In the genomic region with DNA sequence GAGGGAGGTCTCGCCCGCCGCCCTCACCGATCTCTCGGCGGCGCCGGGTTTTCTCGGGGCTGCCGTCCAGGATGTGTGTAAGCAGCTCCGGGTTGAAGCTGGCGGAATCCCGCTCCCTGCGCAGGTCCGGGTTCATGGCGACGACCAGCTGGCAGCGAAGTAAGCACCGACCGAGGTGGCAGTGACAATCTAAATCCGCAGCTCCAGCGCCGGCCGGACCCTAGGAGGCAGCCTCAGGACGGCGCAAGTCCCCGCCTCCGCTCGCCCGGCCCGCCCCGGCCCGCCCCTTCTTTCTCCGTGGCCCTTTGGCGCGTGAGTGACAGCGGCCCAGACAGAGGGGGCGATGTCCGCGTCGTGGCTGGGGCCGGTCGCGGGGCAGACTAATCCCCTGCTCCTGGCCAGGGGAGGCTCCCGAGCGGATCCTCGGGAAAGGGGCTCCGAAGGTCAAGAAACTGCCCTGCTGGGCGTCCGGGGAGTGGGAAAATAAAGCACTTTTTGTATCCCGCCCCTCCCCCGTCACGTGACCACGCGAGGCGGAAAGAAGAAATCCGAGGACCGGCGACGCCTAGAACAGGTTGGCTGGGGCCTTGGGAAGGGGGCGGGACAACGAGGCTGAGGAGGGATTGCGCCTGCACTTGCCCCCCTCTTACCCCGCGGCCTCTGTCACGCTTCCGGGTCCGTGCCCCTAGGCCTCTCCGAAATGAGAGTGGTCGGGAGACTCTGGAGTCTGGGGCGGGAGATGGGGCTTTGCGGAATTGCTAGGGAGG, we compare ENCODE assay signal across 1 cellular context.
TF ChIP-seq lines count a peak whose summit lies in the region.

A gene (minus strand): TSS at position 229 of the 767 bp plus-strand sequence. CDS start 93 bp downstream, at position 136.
A gene with protein sequence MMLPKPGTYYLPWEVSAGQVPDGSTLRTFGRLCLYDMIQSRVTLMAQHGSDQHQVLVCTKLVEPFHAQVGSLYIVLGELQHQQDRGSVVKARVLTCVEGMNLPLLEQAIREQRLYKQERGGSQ (plus strand): TSS at position 303 of the 767 bp plus-strand sequence. CDS start 6,953 bp downstream, outside the sequence.

TF ChIP-seq in neural cell, 6 proteins besides CTCF, POLR2A, EP300 and RAD21:
- TF ChIP-seq MXI1 (conservative IDR thresholded peaks at IDR 0.05; ENCODE audit: poor library complexity, severe bottlenecking) = peak; percentile 60
- peak; percentile 96 for TF ChIP-seq POLR2AphosphoS5 (IDR thresholded peaks at IDR 0.05)
- no peak for TF ChIP-seq EZH2 (IDR thresholded peaks at IDR 0.05; ENCODE audit: borderline replicate concordance, insufficient read depth, low read length, poor library complexity, severe bottlenecking)
- TF ChIP-seq, protein P1, sequence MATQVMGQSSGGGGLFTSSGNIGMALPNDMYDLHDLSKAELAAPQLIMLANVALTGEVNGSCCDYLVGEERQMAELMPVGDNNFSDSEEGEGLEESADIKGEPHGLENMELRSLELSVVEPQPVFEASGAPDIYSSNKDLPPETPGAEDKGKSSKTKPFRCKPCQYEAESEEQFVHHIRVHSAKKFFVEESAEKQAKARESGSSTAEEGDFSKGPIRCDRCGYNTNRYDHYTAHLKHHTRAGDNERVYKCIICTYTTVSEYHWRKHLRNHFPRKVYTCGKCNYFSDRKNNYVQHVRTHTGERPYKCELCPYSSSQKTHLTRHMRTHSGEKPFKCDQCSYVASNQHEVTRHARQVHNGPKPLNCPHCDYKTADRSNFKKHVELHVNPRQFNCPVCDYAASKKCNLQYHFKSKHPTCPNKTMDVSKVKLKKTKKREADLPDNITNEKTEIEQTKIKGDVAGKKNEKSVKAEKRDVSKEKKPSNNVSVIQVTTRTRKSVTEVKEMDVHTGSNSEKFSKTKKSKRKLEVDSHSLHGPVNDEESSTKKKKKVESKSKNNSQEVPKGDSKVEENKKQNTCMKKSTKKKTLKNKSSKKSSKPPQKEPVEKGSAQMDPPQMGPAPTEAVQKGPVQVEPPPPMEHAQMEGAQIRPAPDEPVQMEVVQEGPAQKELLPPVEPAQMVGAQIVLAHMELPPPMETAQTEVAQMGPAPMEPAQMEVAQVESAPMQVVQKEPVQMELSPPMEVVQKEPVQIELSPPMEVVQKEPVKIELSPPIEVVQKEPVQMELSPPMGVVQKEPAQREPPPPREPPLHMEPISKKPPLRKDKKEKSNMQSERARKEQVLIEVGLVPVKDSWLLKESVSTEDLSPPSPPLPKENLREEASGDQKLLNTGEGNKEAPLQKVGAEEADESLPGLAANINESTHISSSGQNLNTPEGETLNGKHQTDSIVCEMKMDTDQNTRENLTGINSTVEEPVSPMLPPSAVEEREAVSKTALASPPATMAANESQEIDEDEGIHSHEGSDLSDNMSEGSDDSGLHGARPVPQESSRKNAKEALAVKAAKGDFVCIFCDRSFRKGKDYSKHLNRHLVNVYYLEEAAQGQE (IDR thresholded peaks at IDR 0.05; ENCODE audit: borderline replicate concordance) = peak; percentile 85
- peak; percentile 79 for TF ChIP-seq TAF1 (IDR thresholded peaks at IDR 0.05; ENCODE audit: low read depth)
- TF ChIP-seq SMC3 (conservative IDR thresholded peaks at IDR 0.05; ENCODE audit: poor library complexity) = no peak
